Comparison of ENCODE assay signal across 27 cellular contexts in the genomic region with DNA sequence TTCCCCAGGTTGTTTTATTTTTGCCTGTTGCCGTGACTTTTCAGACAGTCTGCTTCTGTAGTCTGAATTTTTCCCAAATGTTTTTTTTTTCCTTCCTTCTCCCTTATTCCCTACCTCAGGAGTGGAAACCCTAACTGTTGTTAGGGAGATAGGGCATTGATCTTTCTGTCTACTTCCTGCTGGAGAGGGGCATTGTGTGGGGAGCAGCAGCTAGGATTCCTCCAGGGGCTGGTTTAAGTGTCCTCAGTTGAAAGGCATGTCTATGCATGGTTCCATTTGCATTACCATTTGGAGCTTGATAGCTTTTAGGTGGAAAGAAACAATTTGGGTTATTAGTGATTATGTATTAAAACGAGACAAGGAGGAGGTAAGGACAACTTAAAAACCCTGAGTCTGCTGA.
"Had no signal": no experiment of that assay in that cellular context is flagged by ENCODE, and none has a peak within 500 bp of the region (broad histone marks: within the 10 kb centered on the region; RNA-seq: fewer than 3 reads in every experiment).

No MANE protein-coding gene starts in this region.

- H3K27me3 Mint-ChIP-seq: activated naive CD8-positive, alpha-beta T cell; central memory CD8-positive, alpha-beta T cell; dendritic cell treated with granulocyte-macrophage colony-stimulating factor and Interleukin-4, amounts not matched to agents 40 ng/mL and 50 ng/mL, for 4 days; naive B cell; stimulated activated naive CD8-positive, alpha-beta T cell treated with anti-CD3 and anti-CD28 coated beads, Interleukin-15, Interleukin-2, amounts not matched to agents 100 ng/mL and 50 ng/mL, for 24 hours had no signal

- ATAC-seq: sciatic nerve; stimulated activated effector memory CD8-positive, alpha-beta T cell treated with anti-CD3 and anti-CD28 coated beads, Interleukin-12 subunit alpha, Interleukin-12 subunit beta, amount 100 ng/mL, for 72 hours had no signal

- H3K9me3 ChIP-seq: esophagus squamous epithelium, left ventricle myocardium inferior, neutrophil, prostate gland, thoracic aorta, uterus had no signal

- H3K36me3 ChIP-seq: esophagus squamous epithelium, left ventricle myocardium inferior, neutrophil, prostate gland, thoracic aorta, uterus had no signal

- DNase-seq: activated CD4-positive, alpha-beta T cell treated with anti-CD3 and anti-CD28 coated beads for 4 hours; activated CD4-positive, alpha-beta T cell treated with anti-CD3 and anti-CD28 coated beads, Interleukin-2, amount 50 U/mL, for 48 hours; activated CD8-positive, alpha-beta memory T cell treated with anti-CD3 and anti-CD28 coated beads for 24 hours; activated effector memory CD4-positive, alpha-beta T cell treated with Interleukin-2 at 50 U/mL for 16 hours; activated naive CD4-positive, alpha-beta T cell treated with Interleukin-2 at 50 U/mL for 16 hours; anterior cingulate cortex; esophagus squamous epithelium; glutamatergic neuron; hippocampal formation; left ventricle myocardium inferior; naive B cell; nephron progenitor cell; retina; stimulated activated CD4-positive, alpha-beta T cell treated with anti-CD3 and anti-CD28 coated beads, Interleukin-4, amount 100 ng/mL, for 24 hours; uterus had no signal

- H3K9me3 Mint-ChIP-seq: central memory CD8-positive, alpha-beta T cell; dendritic cell treated with granulocyte-macrophage colony-stimulating factor and Interleukin-4, amounts not matched to agents 40 ng/mL and 50 ng/mL, for 4 days; naive B cell; stimulated activated effector memory CD8-positive, alpha-beta T cell treated with anti-CD3 and anti-CD28 coated beads, Interleukin-12 subunit alpha, Interleukin-12 subunit beta, amount 100 ng/mL, for 72 hours; stimulated activated naive CD8-positive, alpha-beta T cell treated with anti-CD3 and anti-CD28 coated beads, Interleukin-15, Interleukin-2, amounts not matched to agents 100 ng/mL and 50 ng/mL, for 24 hours had no signal

- H3K4me3 Mint-ChIP-seq: activated naive CD8-positive, alpha-beta T cell; central memory CD8-positive, alpha-beta T cell; dendritic cell treated with granulocyte-macrophage colony-stimulating factor and Interleukin-4, amounts not matched to agents 40 ng/mL and 50 ng/mL, for 4 days; naive B cell; nephron progenitor cell; stimulated activated effector memory CD8-positive, alpha-beta T cell treated with anti-CD3 and anti-CD28 coated beads, Interleukin-12 subunit alpha, Interleukin-12 subunit beta, amount 100 ng/mL, for 72 hours; stimulated activated naive CD8-positive, alpha-beta T cell treated with anti-CD3 and anti-CD28 coated beads, Interleukin-15, Interleukin-2, amounts not matched to agents 100 ng/mL and 50 ng/mL, for 24 hours had no signal

- H3K36me3 Mint-ChIP-seq: activated naive CD8-positive, alpha-beta T cell; naive B cell; stimulated activated effector memory CD8-positive, alpha-beta T cell treated with anti-CD3 and anti-CD28 coated beads, Interleukin-12 subunit alpha, Interleukin-12 subunit beta, amount 100 ng/mL, for 72 hours had no signal

- H3K27ac Mint-ChIP-seq: activated naive CD8-positive, alpha-beta T cell; dendritic cell treated with granulocyte-macrophage colony-stimulating factor and Interleukin-4, amounts not matched to agents 40 ng/mL and 50 ng/mL, for 4 days; naive B cell; nephron progenitor cell; stimulated activated effector memory CD8-positive, alpha-beta T cell treated with anti-CD3 and anti-CD28 coated beads, Interleukin-12 subunit alpha, Interleukin-12 subunit beta, amount 100 ng/mL, for 72 hours; stimulated activated naive CD8-positive, alpha-beta T cell treated with anti-CD3 and anti-CD28 coated beads, Interleukin-15, Interleukin-2, amounts not matched to agents 100 ng/mL and 50 ng/mL, for 24 hours had no signal

- H3K4me1 Mint-ChIP-seq: central memory CD8-positive, alpha-beta T cell; naive B cell; stimulated activated effector memory CD8-positive, alpha-beta T cell treated with anti-CD3 and anti-CD28 coated beads, Interleukin-12 subunit alpha, Interleukin-12 subunit beta, amount 100 ng/mL, for 72 hours had no signal

- H3K4me3 ChIP-seq: esophagus squamous epithelium, left ventricle myocardium inferior, lung, prostate gland, skin epidermis, thoracic aorta, uterus had no signal

- H3K4me1 ChIP-seq: esophagus squamous epithelium, left ventricle myocardium inferior, prostate gland, uterus had no signal

- H3K27ac ChIP-seq: epithelial cell of prostate, esophagus squamous epithelium, left ventricle myocardium inferior, neutrophil, prostate gland, skin epidermis, thoracic aorta, uterus had no signal

- H3K27me3 ChIP-seq: esophagus squamous epithelium, neutrophil, uterus had no signal
